Comparison of ENCODE assay signal across 8 cellular contexts in the genomic region with DNA sequence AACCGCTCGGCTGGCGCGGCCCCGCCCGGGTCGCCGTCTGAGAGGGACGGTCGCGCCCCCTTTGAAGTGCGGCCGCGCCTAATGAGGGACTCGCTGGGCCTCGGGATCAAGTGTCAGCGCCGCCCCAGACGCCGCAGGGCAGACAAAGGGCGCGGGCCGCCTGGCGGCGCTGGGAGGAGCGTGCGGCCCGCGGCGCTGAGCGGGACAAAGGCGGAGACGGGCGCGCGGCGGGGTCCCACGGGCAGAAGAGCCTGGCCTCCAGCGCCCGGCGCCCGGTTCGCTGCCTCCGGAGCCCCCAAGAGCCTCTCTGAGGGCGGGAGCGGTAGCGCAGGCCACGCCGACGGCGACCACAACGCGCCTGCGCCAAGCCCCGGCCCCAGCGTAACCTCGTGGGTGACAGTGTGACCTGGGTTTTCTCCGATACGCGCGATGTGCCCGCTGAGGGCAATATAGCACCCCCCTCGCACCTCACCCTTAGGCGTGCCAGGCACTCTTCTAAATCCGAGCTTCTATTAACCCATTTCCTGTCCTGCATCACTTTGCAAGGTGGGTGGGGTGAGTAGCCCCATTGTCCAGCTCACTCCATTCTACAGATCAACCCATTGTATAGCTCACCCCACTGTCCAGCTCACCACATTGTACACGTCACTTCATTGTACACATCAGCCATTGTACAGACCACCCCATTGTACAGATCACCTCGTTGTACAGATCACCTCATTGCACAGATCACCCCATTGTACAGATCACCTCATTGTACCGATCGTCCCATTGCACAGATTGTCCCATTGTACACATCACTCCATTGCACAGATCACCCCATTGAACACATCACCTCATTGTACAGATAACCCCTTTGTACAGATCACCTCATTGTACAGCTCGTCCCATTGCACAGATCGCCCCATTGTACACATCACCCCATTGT. TPM values are rescaled to one million over a fixed set of nuclear protein-coding genes. Genes with fewer than 3 reads are reported as not detected.
DNase-seq lines count a peak whose midpoint lies in the region; ATAC-seq, FAIRE-seq and TF ChIP-seq lines count a peak whose summit lies in the region.

No MANE protein-coding gene starts in this region.

- no peak for TF ChIP-seq POLR2A in K562 (conservative IDR thresholded peaks at IDR 0.05)

- CTCF ChIA-PET in AG04450 (lab: Charles Lee) (interaction anchor here (0.6 to 2.5 kb wide), 9 partner anchors 11 to 94 kb away, joined by 3 to 9 read pairs (median 4); a partner anchor contains a TSS), K562 (lab: Yijun Ruan, JAX; ENCODE audit: low intra/inter-chr PET ratio) (interaction anchor here (1.4 kb wide), 1 partner anchor 88 kb away, joined by 5 read pairs; no protein-coding TSS in a partner anchor)

- peaks cover 18% of the 10 kb centered on the region for H3K27me3 Mint-ChIP-seq in T-helper 2 cell treated with Interferon-gamma antibody and Interleukin-4, amounts not matched to agents 5 μg/mL and 100 μg/mL, for 36 hours (ENCODE audit: low read depth)

- no peaks in the 10 kb centered on the region for H3K9me3 Mint-ChIP-seq in T-helper 2 cell treated with Interferon-gamma antibody and Interleukin-4, amounts not matched to agents 5 μg/mL and 100 μg/mL, for 36 hours

- peak overlapping the region; percentile 63 for H3K4me3 ChIP-seq in AG04450 (ENCODE audit: low read depth, low read length)
- peak overlapping the region; percentile 48 for H3K4me3 ChIP-seq in K562
- H3K4me3 ChIP-seq in iPS-18a (ENCODE audit: low read length), result peak overlapping the region; percentile 70
- peak overlapping the region; percentile 45 to 76 (median 59) for H3K4me3 ChIP-seq in skin epidermis

- intact Hi-C loops in K562 (cut with micrococcal nuclease), result loop anchor here (5.0 kb wide), 1 partner anchor 88 kb away; no protein-coding TSS in a partner anchor

- TF ChIP-seq CTCF in AG04450 (IDR thresholded peaks at IDR 0.05; ENCODE audit: low read depth, low read length) (peak; percentile 39; the same call in 1 of the 2 replicates), K562 (IDR thresholded peaks at IDR 0.05 in 2 of 3, conservative IDR thresholded peaks at IDR 0.05 in 1 of 3; ENCODE audit: insufficient read depth in 2 of 3, low read depth in 1 of 3, low read length in 3 of 3) (peak; percentile 36 to 78 (median 47); a peak in 4 of 6 replicates)

- peaks cover 7% of the 10 kb centered on the region for H3K4me1 Mint-ChIP-seq in T-helper 2 cell treated with Interferon-gamma antibody and Interleukin-4, amounts not matched to agents 5 μg/mL and 100 μg/mL, for 36 hours (ENCODE audit: low read depth)

- peaks cover 7% of the 10 kb centered on the region for H3K36me3 Mint-ChIP-seq in T-helper 2 cell treated with Interferon-gamma antibody and Interleukin-4, amounts not matched to agents 5 μg/mL and 100 μg/mL, for 36 hours (ENCODE audit: low read depth)

- H3K27ac Mint-ChIP-seq in T-helper 2 cell treated with Interferon-gamma antibody and Interleukin-4, amounts not matched to agents 5 μg/mL and 100 μg/mL, for 36 hours, result no peak overlapping the region

- WGBS in K562 (ENCODE audit: insufficient coverage, low coverage, missing lambda C conversion rate), result 7% methylated on average over 67 of the region's 71 CpGs

- no peaks in the 10 kb centered on the region for H3K27me3 ChIP-seq in AG04450 (ENCODE audit: control insufficient read depth, insufficient read depth, low read length)
- no peaks in the 10 kb centered on the region; a peak in 1 of 5 replicates for H3K27me3 ChIP-seq in K562 (ENCODE audit: control insufficient read depth in 2 of 2, insufficient read depth in 2 of 2, low read length in 2 of 2)
- peaks cover 43% of the 10 kb centered on the region for H3K27me3 ChIP-seq in iPS-18a (ENCODE audit: control insufficient read depth, insufficient read depth, low read length)

- TF ChIP-seq RAD21 in K562 (CRISPR knock-in tag; conservative IDR thresholded peaks at IDR 0.05 in 1 of 2, IDR thresholded peaks at IDR 0.05 in 1 of 2), result peak; percentile 41 to 48; a peak in 2 of 4 replicates

- no peaks in the 10 kb centered on the region for H3K79me2 ChIP-seq in K562 (ENCODE audit: control insufficient read depth, insufficient read depth, low read length)

- H3K9ac ChIP-seq in K562 (ENCODE audit: insufficient read depth in 1 of 2, low read depth in 2 of 2, low read length in 2 of 2) (peak overlapping the region; percentile 52 to 89), iPS-18a (ENCODE audit: low read length) (peak overlapping the region; percentile 43)

- H3K4me2 ChIP-seq in K562 (ENCODE audit: insufficient read depth, low read length), result peak overlapping the region; percentile 77

- ATAC-seq in GM19025 (IDR thresholded peaks at IDR 0.05; ENCODE audit: low read depth, unreplicated experiment), result peak; percentile 89
- peak; percentile 90 for ATAC-seq in HG03354 (IDR thresholded peaks at IDR 0.05; ENCODE audit: poor library complexity, severe bottlenecking, unreplicated experiment)
- peak; percentile 100 for ATAC-seq in K562

- peak; percentile 32 for FAIRE-seq in K562 (lab: Jason Lieb, UNC)

- BruUV-seq in K562 (replicated peaks; lab: Mats Ljungman, UMichigan), result no TSS peak

- H3K36me3 ChIP-seq in K562 (ENCODE audit: control insufficient read depth, insufficient read depth, low read length) (no peaks in the 10 kb centered on the region), iPS-18a (ENCODE audit: control insufficient read depth, low read depth, low read length) (no peaks in the 10 kb centered on the region)

- H3K27ac ChIP-seq in AG04450 (ENCODE audit: low read depth, low read length) (no peak overlapping the region), K562 (ENCODE audit: extremely low read depth, low read depth, low read length) (no peak overlapping the region), iPS-18a (ENCODE audit: low read length) (no peak overlapping the region), skin epidermis (peak overlapping the region; percentile 14 to 88 (median 76))

- H3K9me3 ChIP-seq in AG04450 (ENCODE audit: control insufficient read depth, insufficient read depth, low read length) (no peaks in the 10 kb centered on the region), K562 (replicated peaks; ENCODE audit: control insufficient read depth, insufficient read depth, low read depth, low read length) (no peaks in the 10 kb centered on the region), iPS-18a (ENCODE audit: control insufficient read depth, low read depth, low read length) (no peaks in the 10 kb centered on the region)

- POLR2A ChIA-PET in AG04450 (lab: Yijun Ruan, JAX) (interaction anchor here (0.6 to 1.0 kb wide), 2 partner anchors 20 to 85 kb away, joined by 4 to 6 read pairs; no protein-coding TSS in a partner anchor), K562 (lab: Yijun Ruan, JAX) (interaction anchor here (0.6 to 2.2 kb wide), 6 partner anchors 9 to 148 kb away, joined by 3 to 14 read pairs (median 3); no protein-coding TSS in a partner anchor)

- TF ChIP-seq EP300 in K562 (IDR thresholded peaks at IDR 0.05; ENCODE audit: low read length), result no peak

- peak overlapping the region; percentile 92 for H2AFZ ChIP-seq in K562 (ENCODE audit: low read depth, low read length)

- no peaks in the 10 kb centered on the region for H3K9me1 ChIP-seq in K562 (ENCODE audit: control insufficient read depth, insufficient read depth, low read length)

- H3K4me1 ChIP-seq in K562 (replicated peaks in 1 of 2; ENCODE audit: control insufficient read depth in 2 of 2, insufficient read depth in 2 of 2, low read length in 2 of 2) (peaks cover 2 to 11% of the 10 kb centered on the region in 2 experiments; a peak in 2 of 5 replicates), iPS-18a (ENCODE audit: control insufficient read depth, low read depth, low read length) (peaks cover 16% of the 10 kb centered on the region)

- peak overlapping the region; percentile 60 for H3K4me3 Mint-ChIP-seq in T-helper 2 cell treated with Interferon-gamma antibody and Interleukin-4, amounts not matched to agents 5 μg/mL and 100 μg/mL, for 36 hours

- DNase-seq in AG04450 (ENCODE audit: low read depth, low spot score) (no peak), K562 (ENCODE audit: extremely low read depth in 1 of 4, low spot score in 3 of 4) (peak; percentile 77 to 82 (median 80))
- peak; percentile 9 for DNase-seq in T-helper 2 cell treated with Interferon-gamma antibody and Interleukin-4, amounts not matched to agents 5 μg/mL and 100 μg/mL, for 36 hours (ENCODE audit: low spot score)
- DNase-seq in NK-92 treated with Interleukin-12 subunit alpha and Interleukin-12 subunit beta, amount 100 ng/mL, for 24 hours (lab: John Stamatoyannopoulos, UW), result no peak

- no peaks in the 10 kb centered on the region for H4K20me1 ChIP-seq in K562 (replicated peaks; ENCODE audit: control insufficient read depth, insufficient read depth, low read length)

- in situ Hi-C loops in K562 (cut with MboI), result no loop called here

TF ChIP-seq in K562, 482 proteins besides CTCF, POLR2A, EP300 and RAD21 (continues in another document):
- TF ChIP-seq RCOR1 (IDR thresholded peaks at IDR 0.05; ENCODE audit: borderline replicate concordance in 1 of 2, low read depth in 2 of 2, low read length in 2 of 2) (0 out of 4 replicates have a peak, but pooled peaks of 1 of the 2 experiments have one; percentile 33), ZNF12 (CRISPR knock-in tag; IDR thresholded peaks at IDR 0.05) (0 out of 2 replicates have a peak, but pooled peaks have one; percentile 33), TCF7 (IDR thresholded peaks at IDR 0.05; ENCODE audit: borderline replicate concordance) (peak; percentile 82; the same call in 1 of the 2 replicates), ZNF41 (CRISPR knock-in tag; conservative IDR thresholded peaks at IDR 0.05) (no peak)

RNA-seq across cellular contexts. Expression of a gene that starts 33.7 kb away (rescaled TPM):
- polyA plus RNA-seq in AG04450 (2011; rRNA removed) (23.9 and 27.0 TPM in 2 replicates), K562 (2011; rRNA removed) (21.5 and 24.9 TPM in 2 replicates), K562 (2014; fragmentation: Illumina TruSeq; extraction: Trizol) (30.9 and 41.7 TPM in 2 replicates), K562 (2014; fragmentation: Nextera tagmentation; extraction: Ambion mirVana) (1 to 10 TPM; 6.2 to 6.7 TPM), K562 (2014; rRNA removed) (22.8 and 23.1 TPM in 2 replicates)
- polyA minus RNA-seq in AG04450 (2011; rRNA and poly(A)+ RNA removed), result 19.6 and 24.4 TPM in 2 replicates
- 32.0 and 52.5 TPM in 2 replicates for total RNA-seq in K562 (2011; cell fraction: chromatin; rRNA removed; ENCODE audit: low replicate concordance)
- total RNA-seq in K562 (2011; cell fraction: nucleolus; rRNA removed), result 17.0 and 17.2 TPM in 2 replicates
- 26.4 and 28.0 TPM in 2 replicates for total RNA-seq in K562 (2011; cell fraction: nucleoplasm; rRNA removed)
- total RNA-seq in K562 (2014; rRNA removed) (18.5 and 22.7 TPM in 2 replicates), K562 (2014; rRNA removed; fragmentation: Illumina TruSeq; extraction: Trizol) (26.3 and 28.2 TPM in 2 replicates), K562 (2015; rRNA removed; fragmentation: Illumina TruSeq; extraction: Trizol) (22.7 and 22.8 TPM in 2 replicates), K562 (2021) (20.3 and 20.6 TPM in 2 replicates)
- polyA plus RNA-seq in K562 (2011; cell fraction: cytosol; rRNA removed), result 13.4 and 14.4 TPM in 2 replicates
- 28.2 and 30.1 TPM in 2 replicates for polyA plus RNA-seq in K562 (2011; cell fraction: nucleus; rRNA removed)
- polyA plus RNA-seq in K562 (2012), result 19.0 and 19.6 TPM in 2 replicates
- polyA minus RNA-seq in K562 (2011; rRNA and poly(A)+ RNA removed), result 19.9 and 29.4 TPM in 2 replicates
- 7.5 and 9.5 TPM in 2 replicates for polyA minus RNA-seq in K562 (2011; cell fraction: cytosol; rRNA and poly(A)+ RNA removed)
- 14.1 and 31.0 TPM in 2 replicates for polyA minus RNA-seq in K562 (2011; cell fraction: nucleus; rRNA and poly(A)+ RNA removed)

Comparison
In these comparisons a context has a peak if more than half of its experiments do, and no peak if none do; other contexts are left out.
1. DNase-seq: peak in T-helper 2 cell treated with Interferon-gamma antibody and Interleukin-4, amounts not matched to agents 5 μg/mL and 100 μg/mL, for 36 hours (single experiment) and K562 (4 of 4); none in AG04450 (single experiment) and NK-92 treated with Interleukin-12 subunit alpha and Interleukin-12 subunit beta, amount 100 ng/mL, for 24 hours (single experiment).
2. H3K27ac ChIP-seq: peak in skin epidermis (21 of 21); none in AG04450 (single experiment), K562 (single experiment) and iPS-18a (single experiment).
3. Peak in every context shown above with its lines, with median percentiles within 50 percentile points of each other: H3K4me3 ChIP-seq and ATAC-seq.